In the genomic region with DNA sequence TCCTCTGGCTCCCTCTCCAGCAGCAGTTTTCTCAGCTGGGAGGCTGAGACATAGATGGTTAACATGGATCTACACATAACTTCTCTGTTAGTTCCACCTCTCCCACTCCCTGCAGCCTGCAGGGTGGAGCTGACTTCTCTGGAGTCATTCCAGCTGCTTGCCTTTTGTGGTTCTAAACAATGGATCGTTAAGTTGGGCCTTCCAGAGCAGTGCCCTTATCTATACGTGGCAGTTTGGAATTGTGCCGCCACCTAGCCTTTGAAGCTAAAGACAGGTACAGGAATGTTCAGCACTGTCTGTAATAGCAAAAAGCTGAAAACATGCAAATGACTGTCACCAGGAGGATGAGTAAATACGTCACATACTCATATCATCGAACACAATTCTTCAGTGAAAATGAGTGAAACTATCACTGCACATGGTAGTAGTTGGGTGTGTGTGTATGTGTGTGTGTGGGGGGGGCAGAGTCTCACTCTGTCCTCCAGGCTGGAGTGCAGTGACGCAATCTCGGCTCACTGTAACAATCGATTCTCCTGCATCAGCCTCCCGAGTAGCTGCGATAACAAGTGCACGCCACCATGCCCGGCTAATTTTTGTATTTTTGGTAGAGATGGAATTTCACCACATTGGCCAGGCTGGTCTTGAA, we compare ENCODE assay signal across 11 cellular contexts. TPM values are rescaled to one million over a fixed set of nuclear protein-coding genes. Genes with fewer than 3 reads are reported as not detected.
DNase-seq lines count a peak whose midpoint lies in the region; ATAC-seq, FAIRE-seq and TF ChIP-seq lines count a peak whose summit lies in the region.
"Had no signal": no experiment of that assay in that cellular context is flagged by ENCODE, and none has a peak within 500 bp of the region (broad histone marks: within the 10 kb centered on the region; RNA-seq: fewer than 3 reads in every experiment).

No MANE protein-coding gene starts in this region.

- no peaks in the 10 kb centered on the region for H3K27me3 Mint-ChIP-seq in nephron (ENCODE audit: low read depth)

- no peaks in the 10 kb centered on the region for H3K9me3 Mint-ChIP-seq in nephron

- H3K4me1 Mint-ChIP-seq in nephron = peaks cover 29% of the 10 kb centered on the region

- no peak for TF ChIP-seq POLR2A in GM12891 (IDR thresholded peaks at IDR 0.05; ENCODE audit: low read depth, low read length)

- H3K36me3 Mint-ChIP-seq in nephron (ENCODE audit: low read depth) = no peaks in the 10 kb centered on the region

- no peak for ATAC-seq in GM21576 (IDR thresholded peaks at IDR 0.05; ENCODE audit: unreplicated experiment)

- no peak for FAIRE-seq in GM12891 (lab: Jason Lieb, UNC)
- FAIRE-seq: GM12878 had no signal

- no peaks in the 10 kb centered on the region for H3K9me3 ChIP-seq in MG63

- H3K36me3 ChIP-seq in MG63 = no peaks in the 10 kb centered on the region

- TF ChIP-seq CTCF in epithelial cell of proximal tubule (conservative IDR thresholded peaks at IDR 0.05; ENCODE audit: low read depth, low read length) (peak; percentile 9), nephron (IDR thresholded peaks at IDR 0.05; ENCODE audit: unreplicated experiment in 3 of 3) (no peak)

- H3K27ac Mint-ChIP-seq in nephron = peak overlapping the region; percentile 80 to 93 (median 84)

- no peaks in the 10 kb centered on the region for H3K27me3 ChIP-seq in MG63

- H3K4me3 Mint-ChIP-seq in nephron = peak overlapping the region in 1 of 3 experiments; percentile 17

- H3K4me3 ChIP-seq in MG63 = no peak overlapping the region
- H3K4me3 ChIP-seq in epithelial cell of proximal tubule (ENCODE audit: low read depth, low read length) = no peak overlapping the region
- H3K4me3 ChIP-seq: GM12878 had no signal

- DNase-seq in DMS79 treated with DMSO at 0.1 percent for 48 hours (lab: John Stamatoyannopoulos, UW) (peak; percentile 10), MG63 (peak; percentile 43), epithelial cell of proximal tubule (ENCODE audit: low read depth) (peak; percentile 74), germinal center (ENCODE audit: low spot score) (no peak), GM12891 (ENCODE audit: insufficient read length, low spot score) (no peak)
- DNase-seq in activated T-cell treated with anti-CD3 and anti-CD28 coated beads, Interleukin-2, amount 50 U/mL, for 48 hours = no peak
- DNase-seq: left cardiac atrium, SIG-M5 had no signal

TF ChIP-seq in GM12891, 5 proteins besides CTCF, POLR2A, EP300 and RAD21:
- no peak for TF ChIP-seq TAF1 (IDR thresholded peaks at IDR 0.05; ENCODE audit: low read depth, low read length)
- no peak for TF ChIP-seq POU2F2 (IDR thresholded peaks at IDR 0.05; ENCODE audit: low read depth, low read length)
- TF ChIP-seq SPI1 (IDR thresholded peaks at IDR 0.05; ENCODE audit: low read depth, low read length) = no peak
- TF ChIP-seq POLR2AphosphoS5 (IDR thresholded peaks at IDR 0.05; ENCODE audit: low read depth, low read length) = no peak
- TF ChIP-seq PAX5 (IDR thresholded peaks at IDR 0.05; ENCODE audit: insufficient read depth, low read length, severe bottlenecking) = no peak

RNA-seq across cellular contexts. Expression of gene SH2D6, which starts 50.3 kb away (rescaled TPM):
- total RNA-seq in MG63 (2014; rRNA removed; shearing (Covaris generic); ENCODE audit: low replicate concordance) = 0.76 and 1.2 TPM in 2 replicates
- not detected in 2 replicates for total RNA-seq in epithelial cell of proximal tubule
- 0.17 TPM for polyA plus RNA-seq in GM12891 (2012; ENCODE audit: low read depth, missing spikeins)

RNA-seq across cellular contexts. Expression of gene CAPG, which starts 58.7 kb away (rescaled TPM):
- 283 and 538 TPM in 2 replicates for total RNA-seq in MG63 (2014; rRNA removed; shearing (Covaris generic); ENCODE audit: low replicate concordance)
- 358 and 441 TPM in 2 replicates for total RNA-seq in epithelial cell of proximal tubule
- 27.7 TPM for polyA plus RNA-seq in GM12891 (2012; ENCODE audit: low read depth, missing spikeins)

Comparison
In these comparisons a context has a peak if more than half of its experiments do, and no peak if none do; other contexts are left out.
1. DNase-seq: peak in DMS79 treated with DMSO at 0.1 percent for 48 hours (single experiment), MG63 (single experiment) and epithelial cell of proximal tubule (single experiment); none in germinal center (single experiment), GM12891 (single experiment) and activated T-cell treated with anti-CD3 and anti-CD28 coated beads, Interleukin-2, amount 50 U/mL, for 48 hours (0 of 2).